ENCODE assay signal across 8 cellular contexts in the genomic region with DNA sequence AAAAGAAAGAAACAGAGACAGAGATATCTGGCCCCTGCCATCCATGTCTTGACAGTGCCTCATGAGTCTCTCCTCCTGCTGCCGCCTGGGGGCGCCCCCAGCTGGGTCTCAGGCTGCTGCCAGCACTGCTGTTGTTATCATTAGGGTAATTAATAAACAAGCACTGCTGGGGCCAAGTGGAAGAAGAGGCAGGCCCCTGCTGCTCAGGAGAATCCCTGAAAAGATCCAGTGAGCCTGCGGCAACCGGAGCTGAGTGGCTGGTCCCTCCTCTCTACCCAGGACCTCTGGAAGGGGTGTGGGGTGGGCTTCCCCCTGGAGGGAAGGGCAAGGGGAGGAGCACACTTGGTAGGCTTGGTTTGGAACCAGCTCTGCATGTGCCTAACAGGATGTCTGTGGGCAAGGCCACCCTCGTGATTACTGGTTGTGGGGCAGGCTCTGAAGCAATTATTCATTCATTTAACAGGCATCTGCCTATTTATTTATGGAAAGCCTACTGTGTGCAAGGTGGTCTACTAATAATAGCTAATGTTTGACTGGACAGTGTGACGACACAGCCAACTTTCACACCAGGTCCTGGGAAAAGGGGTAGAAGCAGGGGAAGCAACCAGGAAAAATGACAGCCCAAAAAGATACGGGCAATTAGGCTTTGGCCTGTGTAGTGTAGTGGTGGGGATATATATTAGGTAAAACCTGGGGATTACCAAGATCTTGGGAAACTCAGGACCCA. TPM values are rescaled to one million over a fixed set of nuclear protein-coding genes. Genes with fewer than 3 reads are reported as not detected.
A peak's percentile ranks its signal among the peaks of the same experiment; 100 is the strongest.
DNase-seq lines count a peak whose midpoint lies in the region; ATAC-seq and TF ChIP-seq lines count a peak whose summit lies in the region.

No MANE protein-coding gene starts in this region.

- H3K4me3 ChIP-seq in fibroblast of pulmonary artery (replicated peaks; ENCODE audit: low read depth, low read length) = peak overlapping the region; percentile 73
- peak overlapping the region; percentile 81 for H3K4me3 ChIP-seq in neural progenitor cell

- H3K27ac Mint-ChIP-seq in activated T-helper 2 cell treated with anti-CD3 and anti-CD28 coated beads, Interferon-gamma antibody, Interleukin-2, Interleukin-4, amounts not matched to agents 10 μg/mL and 5 μg/mL and 100 μg/mL, durations not matched to agents 14 hours and 24 hours and 36 hours = peak overlapping the region; percentile 71
- H3K27ac Mint-ChIP-seq in neural progenitor cell = no peak overlapping the region
- H3K27ac Mint-ChIP-seq in stimulated activated naive CD8-positive, alpha-beta T cell treated with anti-CD3 and anti-CD28 coated beads, Interleukin-15, Interleukin-2, amounts not matched to agents 100 ng/mL and 50 ng/mL, for 24 hours = peak overlapping the region; percentile 64

- H3K9me3 ChIP-seq in neural progenitor cell (ENCODE audit: low read depth) = no peaks in the 10 kb centered on the region

- H3K79me2 ChIP-seq in neural progenitor cell (ENCODE audit: low read depth) = peaks cover 32% of the 10 kb centered on the region

- peak overlapping the region; percentile 17 for H2AFZ ChIP-seq in neural progenitor cell (replicated peaks)

- H3K27ac ChIP-seq in neural progenitor cell = peak overlapping the region; percentile 15

- no peak for ATAC-seq in GM19351 (IDR thresholded peaks at IDR 0.05; ENCODE audit: unreplicated experiment)

- peak; percentile 76 for DNase-seq in HuH-7 (ENCODE audit: low spot score)
- peak; percentile 73 for DNase-seq in RPMI8226
- DNase-seq in activated T-helper 2 cell treated with anti-CD3 and anti-CD28 coated beads, Interferon-gamma antibody, Interleukin-2, Interleukin-4, amounts not matched to agents 10 μg/mL and 5 μg/mL and 100 μg/mL, durations not matched to agents 14 hours and 24 hours and 36 hours (ENCODE audit: low spot score) = peak; percentile 62
- DNase-seq in fibroblast of pulmonary artery (ENCODE audit: low read depth) = peak; percentile 74
- peak; percentile 90 for DNase-seq in neural progenitor cell (ENCODE audit: low spot score)

- no peaks in the 10 kb centered on the region for H3K36me3 Mint-ChIP-seq in activated T-helper 2 cell treated with anti-CD3 and anti-CD28 coated beads, Interferon-gamma antibody, Interleukin-2, Interleukin-4, amounts not matched to agents 10 μg/mL and 5 μg/mL and 100 μg/mL, durations not matched to agents 14 hours and 24 hours and 36 hours (ENCODE audit: low read depth)
- peaks cover 2% of the 10 kb centered on the region for H3K36me3 Mint-ChIP-seq in neural progenitor cell
- no peaks in the 10 kb centered on the region for H3K36me3 Mint-ChIP-seq in stimulated activated naive CD8-positive, alpha-beta T cell treated with anti-CD3 and anti-CD28 coated beads, Interleukin-15, Interleukin-2, amounts not matched to agents 100 ng/mL and 50 ng/mL, for 24 hours (ENCODE audit: low read depth)

- H3K4me3 Mint-ChIP-seq in activated T-helper 2 cell treated with anti-CD3 and anti-CD28 coated beads, Interferon-gamma antibody, Interleukin-2, Interleukin-4, amounts not matched to agents 10 μg/mL and 5 μg/mL and 100 μg/mL, durations not matched to agents 14 hours and 24 hours and 36 hours (ENCODE audit: low read depth) = peak overlapping the region; percentile 83
- H3K4me3 Mint-ChIP-seq in neural progenitor cell = peak overlapping the region; percentile 88
- peak overlapping the region; percentile 81 for H3K4me3 Mint-ChIP-seq in stimulated activated naive CD8-positive, alpha-beta T cell treated with anti-CD3 and anti-CD28 coated beads, Interleukin-15, Interleukin-2, amounts not matched to agents 100 ng/mL and 50 ng/mL, for 24 hours

- peaks cover 41% of the 10 kb centered on the region for H3F3A ChIP-seq in neural progenitor cell (ENCODE audit: low read depth)

- H3K4me1 ChIP-seq in neural progenitor cell = peaks cover 33% of the 10 kb centered on the region

- peaks cover 6% of the 10 kb centered on the region for H4K20me1 ChIP-seq in neural progenitor cell (ENCODE audit: low read depth)

- TF ChIP-seq CTCF in GM12872 (IDR thresholded peaks at IDR 0.05; ENCODE audit: insufficient read depth, low read depth, low read length) = peak; percentile 88
- peak; percentile 89 for TF ChIP-seq CTCF in fibroblast of pulmonary artery (IDR thresholded peaks at IDR 0.05; ENCODE audit: low read length, missing control alignments)
- peak; percentile 99 for TF ChIP-seq CTCF in neural progenitor cell (IDR thresholded peaks at IDR 0.05)

- peaks cover 42% of the 10 kb centered on the region for H3K27me3 Mint-ChIP-seq in activated T-helper 2 cell treated with anti-CD3 and anti-CD28 coated beads, Interferon-gamma antibody, Interleukin-2, Interleukin-4, amounts not matched to agents 10 μg/mL and 5 μg/mL and 100 μg/mL, durations not matched to agents 14 hours and 24 hours and 36 hours (ENCODE audit: low read depth)
- H3K27me3 Mint-ChIP-seq in neural progenitor cell (ENCODE audit: insufficient read depth, low read depth) = peaks cover 8% of the 10 kb centered on the region
- H3K27me3 Mint-ChIP-seq in stimulated activated naive CD8-positive, alpha-beta T cell treated with anti-CD3 and anti-CD28 coated beads, Interleukin-15, Interleukin-2, amounts not matched to agents 100 ng/mL and 50 ng/mL, for 24 hours = peaks cover 21% of the 10 kb centered on the region

- H3K36me3 ChIP-seq in neural progenitor cell = no peaks in the 10 kb centered on the region

- H3K4me1 Mint-ChIP-seq in activated T-helper 2 cell treated with anti-CD3 and anti-CD28 coated beads, Interferon-gamma antibody, Interleukin-2, Interleukin-4, amounts not matched to agents 10 μg/mL and 5 μg/mL and 100 μg/mL, durations not matched to agents 14 hours and 24 hours and 36 hours (ENCODE audit: low read depth) = peaks cover 20% of the 10 kb centered on the region
- H3K4me1 Mint-ChIP-seq in neural progenitor cell = peaks cover 43% of the 10 kb centered on the region
- H3K4me1 Mint-ChIP-seq in stimulated activated naive CD8-positive, alpha-beta T cell treated with anti-CD3 and anti-CD28 coated beads, Interleukin-15, Interleukin-2, amounts not matched to agents 100 ng/mL and 50 ng/mL, for 24 hours (ENCODE audit: low read depth) = peaks cover 19% of the 10 kb centered on the region

- H3K4me2 ChIP-seq in neural progenitor cell = peak overlapping the region; percentile 99

- no peak overlapping the region for H3K9ac ChIP-seq in neural progenitor cell

- intact Hi-C loops in activated T-helper 2 cell treated with anti-CD3 and anti-CD28 coated beads, Interferon-gamma antibody, Interleukin-2, Interleukin-4, amounts not matched to agents 10 μg/mL and 5 μg/mL and 100 μg/mL, durations not matched to agents 14 hours and 24 hours and 36 hours (cut with micrococcal nuclease) = loop anchor here (1.0 to 5.0 kb wide), 4 partner anchors 14 to 254 kb away; a partner anchor contains a TSS

- no peaks in the 10 kb centered on the region for H3K9me3 Mint-ChIP-seq in activated T-helper 2 cell treated with anti-CD3 and anti-CD28 coated beads, Interferon-gamma antibody, Interleukin-2, Interleukin-4, amounts not matched to agents 10 μg/mL and 5 μg/mL and 100 μg/mL, durations not matched to agents 14 hours and 24 hours and 36 hours
- no peaks in the 10 kb centered on the region for H3K9me3 Mint-ChIP-seq in neural progenitor cell
- no peaks in the 10 kb centered on the region for H3K9me3 Mint-ChIP-seq in stimulated activated naive CD8-positive, alpha-beta T cell treated with anti-CD3 and anti-CD28 coated beads, Interleukin-15, Interleukin-2, amounts not matched to agents 100 ng/mL and 50 ng/mL, for 24 hours

- no peaks in the 10 kb centered on the region for H3K27me3 ChIP-seq in neural progenitor cell

RNA-seq across cellular contexts. Expression of a gene that starts 1.2 kb away (rescaled TPM):
- 4.0 and 6.8 TPM in 2 replicates for total RNA-seq in activated T-helper 2 cell treated with anti-CD3 and anti-CD28 coated beads, Interferon-gamma antibody, Interleukin-2, Interleukin-4, amounts not matched to agents 10 μg/mL and 5 μg/mL and 100 μg/mL, durations not matched to agents 14 hours and 24 hours and 36 hours
- total RNA-seq in neural progenitor cell (ENCODE audit: low replicate concordance) = 59.1 and 116 TPM in 2 replicates

RNA-seq across cellular contexts. Expression of a gene that starts 13.8 kb away (rescaled TPM):
- total RNA-seq in activated T-helper 2 cell treated with anti-CD3 and anti-CD28 coated beads, Interferon-gamma antibody, Interleukin-2, Interleukin-4, amounts not matched to agents 10 μg/mL and 5 μg/mL and 100 μg/mL, durations not matched to agents 14 hours and 24 hours and 36 hours = 60.1 and 66.6 TPM in 2 replicates
- total RNA-seq in neural progenitor cell (ENCODE audit: low replicate concordance) = 20.3 and 36.8 TPM in 2 replicates

RNA-seq across cellular contexts. Expression of a gene that starts 44.2 kb away (rescaled TPM):
- total RNA-seq in activated T-helper 2 cell treated with anti-CD3 and anti-CD28 coated beads, Interferon-gamma antibody, Interleukin-2, Interleukin-4, amounts not matched to agents 10 μg/mL and 5 μg/mL and 100 μg/mL, durations not matched to agents 14 hours and 24 hours and 36 hours = 0.18 and 0.25 TPM in 2 replicates
- 0.12 TPM in 1 of 2 replicates, not detected in the other for total RNA-seq in neural progenitor cell (ENCODE audit: low replicate concordance)
